Comparison of ENCODE assay signal across 16 cellular contexts in genomic region chr15:44215594-44215993, GRCh38. TPM values are rescaled to one million over a fixed set of nuclear protein-coding genes. Genes with fewer than 3 reads are reported as not detected.
A peak's percentile ranks its signal among the peaks of the same experiment; 100 is the strongest.
DNase-seq lines count a peak whose midpoint lies in the region; ATAC-seq and TF ChIP-seq lines count a peak whose summit lies in the region.
"Had no signal": no experiment of that assay in that cellular context is flagged by ENCODE, and none has a peak within 500 bp of the region (broad histone marks: within the 10 kb centered on the region; RNA-seq: fewer than 3 reads in every experiment).

No MANE protein-coding gene starts in this region.

- H3K36me3 Mint-ChIP-seq in HFFc6 (ENCODE audit: low read depth), result no peaks in the 10 kb centered on the region
- H3K36me3 Mint-ChIP-seq: CD8-positive, alpha-beta memory T cell had no signal

- H3K4me3 ChIP-seq in AG09309 (ENCODE audit: control insufficient read depth, low read depth, low read length), result no peak overlapping the region
- no peak overlapping the region for H3K4me3 ChIP-seq in Peyer's patch
- no peak overlapping the region for H3K4me3 ChIP-seq in colonic mucosa
- H3K4me3 ChIP-seq: vagina had no signal

- H3K4me1 ChIP-seq in Peyer's patch (no peaks in the 10 kb centered on the region), colonic mucosa (no peaks in the 10 kb centered on the region)
- H3K4me1 ChIP-seq: vagina had no signal

- DNase-seq in AG09309 (ENCODE audit: low read depth) (peak; percentile 74), HFFc6 (peak; percentile 92), amniotic epithelial cell (ENCODE audit: low read depth) (peak; percentile 81), inferior parietal cortex (ENCODE audit: extremely low spot score) (peak; percentile 47), Peyer's patch (no peak), colonic mucosa (no peak)
- DNase-seq: activated CD8-positive, alpha-beta memory T cell treated with anti-CD3 and anti-CD28 coated beads for 24 hours; amygdala; CD8-positive, alpha-beta memory T cell; Karpas-422; mesendoderm; NCI-H524 had no signal

- TF ChIP-seq CTCF in AG09309 (IDR thresholded peaks at IDR 0.05; ENCODE audit: control insufficient read depth, insufficient read depth, low read depth, low read length, missing control alignments) (no peak), HFFc6 (IDR thresholded peaks at IDR 0.05) (no peak), Peyer's patch (IDR thresholded peaks at IDR 0.05) (no peak), colonic mucosa (IDR thresholded peaks at IDR 0.05) (no peak)

- peak overlapping the region; percentile 75 for H3K27ac Mint-ChIP-seq in HFFc6
- H3K27ac Mint-ChIP-seq: CD8-positive, alpha-beta memory T cell; T-helper 1 cell treated with Interleukin-12 subunit alpha and Interleukin-12 subunit beta and Interleukin-4 antibody, amounts not matched to agents 30 μg/mL and 1 μg/mL, for 36 hours had no signal

- no peak overlapping the region for H3K9ac ChIP-seq in colonic mucosa (ENCODE audit: low read depth in 2 of 2, low read length in 2 of 2)

- no peak for ATAC-seq in GM19351 (IDR thresholded peaks at IDR 0.05; ENCODE audit: unreplicated experiment)
- no peak for ATAC-seq in HG03565 (IDR thresholded peaks at IDR 0.05; ENCODE audit: unreplicated experiment)

- TF ChIP-seq POLR2A in Peyer's patch (IDR thresholded peaks at IDR 0.05), result no peak

- peaks cover 39% of the 10 kb centered on the region for H3K4me1 Mint-ChIP-seq in HFFc6 (ENCODE audit: low read depth)

- intact Hi-C loops in colonic mucosa (cut with DNase I), result loop anchor here (10.0 kb wide), 1 partner anchor 311 kb away; no protein-coding TSS in a partner anchor

- H3K27me3 ChIP-seq in Peyer's patch (no peaks in the 10 kb centered on the region), colonic mucosa (no peaks in the 10 kb centered on the region)
- H3K27me3 ChIP-seq: vagina had no signal

- no peaks in the 10 kb centered on the region for H3K36me3 ChIP-seq in Peyer's patch
- no peaks in the 10 kb centered on the region for H3K36me3 ChIP-seq in colonic mucosa
- H3K36me3 ChIP-seq: vagina had no signal

- no peaks in the 10 kb centered on the region for H3K9me3 Mint-ChIP-seq in HFFc6
- H3K9me3 Mint-ChIP-seq: CD8-positive, alpha-beta memory T cell; T-helper 1 cell treated with Interleukin-12 subunit alpha and Interleukin-12 subunit beta and Interleukin-4 antibody, amounts not matched to agents 30 μg/mL and 1 μg/mL, for 36 hours had no signal

- no peaks in the 10 kb centered on the region for H3K27me3 Mint-ChIP-seq in HFFc6 (ENCODE audit: insufficient read depth)

- no peak overlapping the region for H3K27ac ChIP-seq in Peyer's patch
- no peak overlapping the region for H3K27ac ChIP-seq in colonic mucosa
- H3K27ac ChIP-seq: vagina had no signal

- peak overlapping the region; percentile 48; the same call in 1 of the 2 replicates for H3K4me3 Mint-ChIP-seq in HFFc6
- H3K4me3 Mint-ChIP-seq: CD8-positive, alpha-beta memory T cell; T-helper 1 cell treated with Interleukin-12 subunit alpha and Interleukin-12 subunit beta and Interleukin-4 antibody, amounts not matched to agents 30 μg/mL and 1 μg/mL, for 36 hours had no signal

- H3K9me3 ChIP-seq in Peyer's patch (no peaks in the 10 kb centered on the region), colonic mucosa (no peaks in the 10 kb centered on the region)
- H3K9me3 ChIP-seq: vagina had no signal

RNA-seq across cellular contexts. Expression of gene FRMD5, which starts 20.5 kb away (rescaled TPM):
- 1 to 10 TPM in 1 of 6 experiments, under 1 TPM in 5; 0.67 to 1.1 (median 0.94) TPM for total RNA-seq in HFFc6 (2021; fragmentation: NEBNext Ultra II Directional; extraction: Animal tissue kit (Norgen Biotek cat#: 25700))
- total RNA-seq in Peyer's patch, result 1 to 10 TPM in 1 of 4 donors, under 1 TPM in 2, not detected in 1; 0.54 to 5.0 (median 0.57) TPM
- total RNA-seq in colonic mucosa, result 1 to 10 TPM; 2.9 to 3.4 TPM

Comparison
In these comparisons a context has a peak if more than half of its experiments do, and no peak if none do; other contexts are left out.
1. DNase-seq: peak in AG09309 (single experiment), HFFc6 (single experiment), amniotic epithelial cell (single experiment) and inferior parietal cortex (single experiment); none in Peyer's patch (0 of 3) and colonic mucosa (single experiment).